ENCODE assay signal across 1 cellular context in genomic region chr16:57759541-57760356, GRCh38.
TF ChIP-seq lines count a peak whose summit lies in the region.

No MANE protein-coding gene starts in this region.

TF ChIP-seq in HEK293, 187 proteins besides CTCF, POLR2A, EP300 and RAD21:
- TF ChIP-seq MYNN (tag by site-specific recombination; IDR thresholded peaks at IDR 0.05; ENCODE audit: borderline replicate concordance), result no peak
- no peak for TF ChIP-seq KLF10 (tag by site-specific recombination; IDR thresholded peaks at IDR 0.05)
- TF ChIP-seq KLF1 (tag by site-specific recombination; IDR thresholded peaks at IDR 0.05), result peak; percentile 76
- no peak for TF ChIP-seq ZNF324 (tag by site-specific recombination; IDR thresholded peaks at IDR 0.05)
- no peak for TF ChIP-seq ZNF677 (tag by site-specific recombination; IDR thresholded peaks at IDR 0.05)
- TF ChIP-seq ZBTB7A (tag by site-specific recombination; IDR thresholded peaks at IDR 0.05; ENCODE audit: low read depth), result no peak
- TF ChIP-seq ZNF664 (tag by site-specific recombination; IDR thresholded peaks at IDR 0.05), result peak; percentile 99
- TF ChIP-seq KLF8 (tag by site-specific recombination; IDR thresholded peaks at IDR 0.05), result 0 out of 2 replicates have a peak, but pooled peaks have one; percentile 13
- TF ChIP-seq ZNF513 (tag by site-specific recombination; IDR thresholded peaks at IDR 0.05), result no peak
- TF ChIP-seq BCL11B (tag by site-specific recombination; IDR thresholded peaks at IDR 0.05; ENCODE audit: low read depth), result no peak
- peak; percentile 84 for TF ChIP-seq EGR2 (tag by site-specific recombination; IDR thresholded peaks at IDR 0.05; ENCODE audit: low read depth)
- peak; percentile 90 for TF ChIP-seq ZFHX2 (tag by site-specific recombination; conservative IDR thresholded peaks at IDR 0.05)
